ENCODE assay signal across 28 cellular contexts in genomic region chr3:11128682-11129632, GRCh38. TPM values are rescaled to one million over a fixed set of nuclear protein-coding genes. Genes with fewer than 3 reads are reported as not detected.
A peak's percentile ranks its signal among the peaks of the same experiment; 100 is the strongest.
DNase-seq lines count a peak whose midpoint lies in the region; ATAC-seq and TF ChIP-seq lines count a peak whose summit lies in the region.
"Had no signal": no experiment of that assay in that cellular context is flagged by ENCODE, and none has a peak within 500 bp of the region (broad histone marks: within the 10 kb centered on the region; RNA-seq: fewer than 3 reads in every experiment).

No MANE protein-coding gene starts in this region.

- CTCF ChIA-PET in activated CD4-positive, alpha-beta T cell treated with anti-CD3 and anti-CD28 coated beads for 36 hours (lab: Charles Lee), result no interaction called here
- CTCF ChIA-PET in activated CD8-positive, alpha-beta T cell treated with anti-CD3 and anti-CD28 coated beads, Interleukin-2, amount 10 ng/mL, durations not matched to agents 7 days and 5 days (lab: Charles Lee), result no interaction called here
- CTCF ChIA-PET in PC-9 (lab: Charles Lee), result no interaction called here

- H3K9me3 ChIP-seq in PC-9 (ENCODE audit: insufficient read depth, low read depth), result no peaks in the 10 kb centered on the region
- H3K9me3 ChIP-seq: MG63, sigmoid colon, testis had no signal

- H4K20me1 ChIP-seq in PC-9 (ENCODE audit: insufficient read depth), result no peaks in the 10 kb centered on the region
- H4K20me1 ChIP-seq: BLaER1 treated with 17β-estradiol and CSF1 and Interleukin-3, amounts not matched to agents 10 nM and 100 nM had no signal

- DNase-seq in activated CD4-positive, alpha-beta T cell treated with anti-CD3 and anti-CD28 coated beads for 36 hours, result peak; percentile 32
- DNase-seq in activated CD4-positive, alpha-beta T cell treated with anti-CD3 and anti-CD28 coated beads, Interleukin-2, amount 50 U/mL, for 1 hour, result no peak
- peak; percentile 38 for DNase-seq in EH (ENCODE audit: low read depth)
- peak; percentile 14 for DNase-seq in activated CD8-positive, alpha-beta T cell treated with anti-CD3 and anti-CD28 coated beads, Interleukin-2, amount 10 ng/mL, durations not matched to agents 7 days and 5 days
- peak; percentile 45 for DNase-seq in epithelial cell of prostate (ENCODE audit: low read depth, low spot score)
- no peak for DNase-seq in amniotic stem cell (lab: John Stamatoyannopoulos, UW)
- no peak for DNase-seq in NCI-H2107 (lab: John Stamatoyannopoulos, UW)
- no peak for DNase-seq in PC-9
- DNase-seq: activated effector memory CD4-positive, alpha-beta T cell treated with anti-CD3 and anti-CD28 coated beads, Interleukin-2, amount 50 U/mL, for 16 hours; cerebellar nuclear complex; dorsolateral prefrontal cortex; H9; immature natural killer cell; KBM-7; left colon; MG63; NCI-H2029 treated with DMSO at 0.1 percent for 48 hours; NCI-H2227 treated with DMSO at 0.1 percent for 48 hours; NCI-H748 treated with DMSO at 0.1 percent for 48 hours; SIG-M5; sigmoid colon; stimulated activated naive CD4-positive, alpha-beta T cell treated with Interleukin-2 at 50 U/mL for 16 hours; T-helper 9 cell; testis had no signal

- H3K79me2 ChIP-seq in PC-9 (ENCODE audit: low read depth), result no peaks in the 10 kb centered on the region

- no peaks in the 10 kb centered on the region for H3F3A ChIP-seq in PC-9 (ENCODE audit: insufficient read depth, low read depth)

- H3K4me1 Mint-ChIP-seq in activated CD4-positive, alpha-beta T cell treated with anti-CD3 and anti-CD28 coated beads for 36 hours, result peaks cover 6% of the 10 kb centered on the region
- H3K4me1 Mint-ChIP-seq in activated CD8-positive, alpha-beta T cell treated with anti-CD3 and anti-CD28 coated beads, Interleukin-2, amount 10 ng/mL, durations not matched to agents 7 days and 5 days (ENCODE audit: low read depth), result peaks cover 7% of the 10 kb centered on the region
- H3K4me1 Mint-ChIP-seq: H9, immature natural killer cell, nephron had no signal

- no peaks in the 10 kb centered on the region for H3K9me3 Mint-ChIP-seq in activated CD4-positive, alpha-beta T cell treated with anti-CD3 and anti-CD28 coated beads for 36 hours (ENCODE audit: low read depth)
- H3K9me3 Mint-ChIP-seq in activated CD8-positive, alpha-beta T cell treated with anti-CD3 and anti-CD28 coated beads, Interleukin-2, amount 10 ng/mL, durations not matched to agents 7 days and 5 days (ENCODE audit: insufficient read depth), result no peaks in the 10 kb centered on the region
- H3K9me3 Mint-ChIP-seq: immature natural killer cell had no signal

- TF ChIP-seq CTCF in PC-9 (conservative IDR thresholded peaks at IDR 0.05), result no peak

- no peak overlapping the region for H3K4me2 ChIP-seq in PC-9

- no peaks in the 10 kb centered on the region for H3K36me3 ChIP-seq in PC-9 (ENCODE audit: low read depth)
- H3K36me3 ChIP-seq: BLaER1 treated with 17β-estradiol and CSF1 and Interleukin-3, amounts not matched to agents 10 nM and 100 nM; MG63; sigmoid colon had no signal

- H3K36me3 Mint-ChIP-seq in activated CD4-positive, alpha-beta T cell treated with anti-CD3 and anti-CD28 coated beads for 36 hours (ENCODE audit: low read depth), result no peaks in the 10 kb centered on the region
- H3K36me3 Mint-ChIP-seq in activated CD8-positive, alpha-beta T cell treated with anti-CD3 and anti-CD28 coated beads, Interleukin-2, amount 10 ng/mL, durations not matched to agents 7 days and 5 days (ENCODE audit: low read depth), result no peaks in the 10 kb centered on the region
- H3K36me3 Mint-ChIP-seq: immature natural killer cell had no signal

- no peaks in the 10 kb centered on the region for H3K27me3 ChIP-seq in PC-9 (ENCODE audit: insufficient read depth, low read depth)
- H3K27me3 ChIP-seq: BLaER1 treated with 17β-estradiol and CSF1 and Interleukin-3, amounts not matched to agents 10 nM and 100 nM; MG63; sigmoid colon; testis had no signal

- no peaks in the 10 kb centered on the region for H3K4me1 ChIP-seq in PC-9 (replicated peaks; ENCODE audit: insufficient read depth)
- H3K4me1 ChIP-seq: sigmoid colon, testis had no signal

- no peak overlapping the region for H3K27ac Mint-ChIP-seq in activated CD4-positive, alpha-beta T cell treated with anti-CD3 and anti-CD28 coated beads for 36 hours
- no peak overlapping the region for H3K27ac Mint-ChIP-seq in activated CD8-positive, alpha-beta T cell treated with anti-CD3 and anti-CD28 coated beads, Interleukin-2, amount 10 ng/mL, durations not matched to agents 7 days and 5 days
- H3K27ac Mint-ChIP-seq: H9, immature natural killer cell, nephron had no signal

- POLR2A ChIA-PET in activated CD4-positive, alpha-beta T cell treated with anti-CD3 and anti-CD28 coated beads for 36 hours (lab: Charles Lee), result no interaction called here
- POLR2A ChIA-PET in activated CD8-positive, alpha-beta T cell treated with anti-CD3 and anti-CD28 coated beads, Interleukin-2, amount 10 ng/mL, durations not matched to agents 7 days and 5 days (lab: Charles Lee), result no interaction called here
- POLR2A ChIA-PET in PC-9 (lab: Charles Lee; ENCODE audit: unreplicated experiment), result no interaction called here

- H3K9me2 ChIP-seq in PC-9 (ENCODE audit: insufficient read depth), result no peaks in the 10 kb centered on the region

- H3K27ac ChIP-seq in epithelial cell of prostate (peak overlapping the region; percentile 42), PC-9 (no peak overlapping the region)
- H3K27ac ChIP-seq: 22Rv1, dorsolateral prefrontal cortex, HL-60, sigmoid colon, testis had no signal

- BruUV-seq in PC-9 (replicated peaks; lab: Mats Ljungman, UMichigan), result no TSS peak

- H2AFZ ChIP-seq in PC-9, result no peak overlapping the region

- ATAC-seq in activated CD4-positive, alpha-beta T cell treated with anti-CD3 and anti-CD28 coated beads for 36 hours, result peak; percentile 91
- ATAC-seq in activated CD8-positive, alpha-beta T cell treated with anti-CD3 and anti-CD28 coated beads, Interleukin-2, amount 10 ng/mL, durations not matched to agents 7 days and 5 days, result peak; percentile 30
- ATAC-seq: left colon had no signal

- peaks cover 9% of the 10 kb centered on the region for H3K27me3 Mint-ChIP-seq in activated CD4-positive, alpha-beta T cell treated with anti-CD3 and anti-CD28 coated beads for 36 hours
- peaks cover 10% of the 10 kb centered on the region for H3K27me3 Mint-ChIP-seq in activated CD8-positive, alpha-beta T cell treated with anti-CD3 and anti-CD28 coated beads, Interleukin-2, amount 10 ng/mL, durations not matched to agents 7 days and 5 days (ENCODE audit: low read depth)

- intact Hi-C loops in activated CD4-positive, alpha-beta T cell treated with anti-CD3 and anti-CD28 coated beads for 36 hours (cut with DNase I, micrococcal nuclease), result loop anchor here in 1 of 2 experiments (1.0 kb wide), 1 partner anchor 372 kb away; no protein-coding TSS in a partner anchor
- intact Hi-C loops in PC-9 (cut with micrococcal nuclease; ENCODE audit: unreplicated experiment), result no loop called here

- no peak overlapping the region for H3K4me3 ChIP-seq in PC-9
- H3K4me3 ChIP-seq: BLaER1 treated with 17β-estradiol and CSF1 and Interleukin-3, amounts not matched to agents 10 nM and 100 nM; dorsolateral prefrontal cortex; MG63; sigmoid colon; testis had no signal

- no peak overlapping the region for H3K4me3 Mint-ChIP-seq in activated CD4-positive, alpha-beta T cell treated with anti-CD3 and anti-CD28 coated beads for 36 hours
- H3K4me3 Mint-ChIP-seq in activated CD8-positive, alpha-beta T cell treated with anti-CD3 and anti-CD28 coated beads, Interleukin-2, amount 10 ng/mL, durations not matched to agents 7 days and 5 days, result no peak overlapping the region
- H3K4me3 Mint-ChIP-seq: H9, immature natural killer cell, nephron had no signal

RNA-seq across cellular contexts. Expression of gene HRH1, which starts 25.3 kb away (rescaled TPM):
- 1 to 10 TPM in 1 of 2 experiments, under 1 TPM in 1; 0.98 to 1.4 TPM for total RNA-seq in activated CD4-positive, alpha-beta T cell treated with anti-CD3 and anti-CD28 coated beads for 36 hours
- under 1 TPM; 0.18 to 0.29 TPM for total RNA-seq in activated CD8-positive, alpha-beta T cell treated with anti-CD3 and anti-CD28 coated beads, Interleukin-2, amount 10 ng/mL, durations not matched to agents 7 days and 5 days
- total RNA-seq in PC-9 (2021), result 7.4 and 9.2 TPM in 2 replicates

Comparison
In these comparisons a context has a peak if more than half of its experiments do, and no peak if none do; other contexts are left out.
1. DNase-seq: peak in activated CD4-positive, alpha-beta T cell treated with anti-CD3 and anti-CD28 coated beads for 36 hours (single experiment), EH (single experiment), activated CD8-positive, alpha-beta T cell treated with anti-CD3 and anti-CD28 coated beads, Interleukin-2, amount 10 ng/mL, durations not matched to agents 7 days and 5 days (single experiment) and epithelial cell of prostate (single experiment); none in activated CD4-positive, alpha-beta T cell treated with anti-CD3 and anti-CD28 coated beads, Interleukin-2, amount 50 U/mL, for 1 hour (single experiment), amniotic stem cell (single experiment), NCI-H2107 (single experiment) and PC-9 (0 of 2).